ENCODE assay signal across 31 cellular contexts in the genomic region with DNA sequence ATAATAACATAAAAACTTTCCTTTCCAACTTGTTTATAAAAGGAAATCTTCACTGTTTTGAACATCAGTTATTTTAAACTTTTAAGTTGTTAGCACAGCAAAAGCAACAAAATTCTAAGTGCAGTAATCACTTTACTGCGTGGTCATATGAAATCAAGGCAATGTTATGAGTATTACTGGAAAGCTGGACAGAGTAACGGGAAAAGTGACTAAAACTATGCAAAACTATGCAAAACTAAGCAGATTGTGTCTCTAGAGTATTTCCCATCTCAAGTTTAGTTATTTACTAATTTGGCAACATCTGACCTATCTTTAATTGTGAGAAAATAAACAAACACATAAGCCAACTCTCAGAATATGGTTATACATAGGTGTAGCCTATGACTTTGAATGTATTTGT.
"Had no signal": no experiment of that assay in that cellular context is flagged by ENCODE, and none has a peak within 500 bp of the region (broad histone marks: within the 10 kb centered on the region; RNA-seq: fewer than 3 reads in every experiment).

No MANE protein-coding gene starts in this region.

- DNase-seq: activated B cell treated with CpG ODN at 0.5 μM for 24 hours; activated CD4-positive, alpha-beta memory T cell treated with anti-CD3 and anti-CD28 coated beads for 36 hours; activated CD4-positive, alpha-beta T cell treated with anti-CD3 and anti-CD28 coated beads for 36 hours; activated CD4-positive, alpha-beta T cell treated with anti-CD3 and anti-CD28 coated beads, Interleukin-2, amount 10 ng/mL, durations not matched to agents 24 days and 14 days; activated CD4-positive, CD25-positive, alpha-beta regulatory T cell treated with anti-CD3 and anti-CD28 coated beads, Interleukin-2, amount 50 U/mL, for 72 hours; activated CD8-positive, alpha-beta memory T cell treated with anti-CD3 and anti-CD28 coated beads, Interleukin-2, amount 10 ng/mL, durations not matched to agents 7 days and 5 days; activated CD8-positive, alpha-beta memory T cell treated with anti-CD3 and anti-CD28 coated beads, Interleukin-2, amount 50 U/mL, for 4 hours; activated CD8-positive, alpha-beta T cell treated with anti-CD3 and anti-CD28 coated beads, Interleukin-2, amount 10 ng/mL, durations not matched to agents 7 days and 5 days; activated effector memory CD4-positive, alpha-beta T cell treated with anti-CD3 and anti-CD28 coated beads, Interleukin-2, amount 50 U/mL, for 16 hours; activated naive CD4-positive, alpha-beta T cell treated with anti-CD3 and anti-CD28 coated beads for 36 hours; activated naive CD8-positive, alpha-beta T cell treated with anti-CD3 and anti-CD28 coated beads for 36 hours; activated naive CD8-positive, alpha-beta T cell treated with anti-CD3 and anti-CD28 coated beads, Interleukin-2, amount 50 U/mL, for 24 hours; activated T-cell treated with anti-CD3 and anti-CD28 coated beads, Interleukin-2, amount 50 U/mL, for 1 hour; activated T-cell treated with anti-CD3 and anti-CD28 coated beads, Interleukin-2, amount 50 U/mL, for 48 hours; adrenal gland; amygdala; aorta; body of pancreas; caudate nucleus; cerebellar nuclear complex; colonic mucosa; effector CD8-positive, alpha-beta T cell; foreskin melanocyte; heart right ventricle; SW 1271; T-helper 1 cell; T-helper 17 cell; T1000; WERI-Rb-1 had no signal

- H3K4me3 ChIP-seq: adrenal gland, body of pancreas, colonic mucosa, gastroesophageal sphincter, heart right ventricle had no signal

- ATAC-seq: activated CD4-positive, alpha-beta T cell treated with anti-CD3 and anti-CD28 coated beads for 36 hours; activated CD8-positive, alpha-beta memory T cell treated with anti-CD3 and anti-CD28 coated beads, Interleukin-2, amount 10 ng/mL, durations not matched to agents 7 days and 5 days; activated CD8-positive, alpha-beta T cell treated with anti-CD3 and anti-CD28 coated beads, Interleukin-2, amount 10 ng/mL, durations not matched to agents 7 days and 5 days; activated naive CD8-positive, alpha-beta T cell treated with anti-CD3 and anti-CD28 coated beads, Interleukin-2, amount 50 U/mL, for 24 hours; body of pancreas; esophagus mucosa; gastroesophageal sphincter; heart right ventricle; T-helper 17 cell had no signal
